Comparison of ENCODE assay signal across 1 cellular context in genomic region chr1:89632213-89633102, GRCh38.
A peak's percentile ranks its signal among the peaks of the same experiment; 100 is the strongest.
TF ChIP-seq lines count a peak whose summit lies in the region.

No MANE protein-coding gene starts in this region.

TF ChIP-seq in GM12878, 131 proteins besides CTCF, POLR2A, EP300 and RAD21 (continued from another document):
- TF ChIP-seq RELB (IDR thresholded peaks at IDR 0.05; ENCODE audit: low read depth) (peak; percentile 67; the same call in 1 of the 2 replicates), ZBTB11 (CRISPR knock-in tag; IDR thresholded peaks at IDR 0.05) (no peak), YBX1 (IDR thresholded peaks at IDR 0.05) (no peak)
TF ChIP-seq in GM12878: peak in this region for 33.
